In genomic region chr3:63966007-63966406, GRCh38 we compare ENCODE assay signal across 26 cellular contexts. TPM values are rescaled to one million over a fixed set of nuclear protein-coding genes. Genes with fewer than 3 reads are reported as not detected.
A peak's percentile ranks its signal among the peaks of the same experiment; 100 is the strongest.
DNase-seq lines count a peak whose midpoint lies in the region; ATAC-seq and TF ChIP-seq lines count a peak whose summit lies in the region.
"Had no signal": no experiment of that assay in that cellular context is flagged by ENCODE, and none has a peak within 500 bp of the region (broad histone marks: within the 10 kb centered on the region; RNA-seq: fewer than 3 reads in every experiment).

No MANE protein-coding gene starts in this region.

- TF ChIP-seq POLR2A in esophagus muscularis mucosa (IDR thresholded peaks at IDR 0.05; ENCODE audit: low read depth) (no peak), transverse colon (IDR thresholded peaks at IDR 0.05) (no peak)

- WGBS in esophagus muscularis mucosa = 74% methylated on average over 4 of the region's 4 CpGs
- 78 to 87% methylated on average over 4 of the region's 4 CpGs for WGBS in transverse colon (ENCODE audit: low coverage in 1 of 2), 2 donors
- 67 to 83% methylated on average over 4 of the region's 4 CpGs for WGBS in aorta, 2 donors

- peaks cover 75% of the 10 kb centered on the region for H3K4me1 Mint-ChIP-seq in activated CD8-positive, alpha-beta memory T cell treated with anti-CD3 and anti-CD28 coated beads, Interleukin-2, amount 10 ng/mL, durations not matched to agents 7 days and 5 days
- H3K4me1 Mint-ChIP-seq in T-cell = peaks cover 57 to 68% (median 60%) of the 10 kb centered on the region in 3 donors

- CTCF ChIA-PET in activated CD8-positive, alpha-beta memory T cell treated with anti-CD3 and anti-CD28 coated beads, Interleukin-2, amount 10 ng/mL, durations not matched to agents 7 days and 5 days (lab: Charles Lee) = interaction anchor here (1.2 to 2.4 kb wide), 3 partner anchors 27 to 58 kb away, joined by 3 to 15 read pairs (median 4); no protein-coding TSS in a partner anchor
- CTCF ChIA-PET in T-cell (lab: Charles Lee) = interaction anchor here (0.9 to 9.5 kb wide), 6 partner anchors 12 to 57 kb away, joined by 3 to 220 read pairs (median 7); partner anchors contain the start of gene PSMD6 (in 1 of the 2)

- H3K27ac Mint-ChIP-seq in activated CD8-positive, alpha-beta memory T cell treated with anti-CD3 and anti-CD28 coated beads, Interleukin-2, amount 10 ng/mL, durations not matched to agents 7 days and 5 days = peak overlapping the region; percentile 50
- H3K27ac Mint-ChIP-seq in T-cell = peak overlapping the region; percentile 95 to 98

- DNase-seq in activated CD8-positive, alpha-beta memory T cell treated with anti-CD3 and anti-CD28 coated beads, Interleukin-2, amount 10 ng/mL, durations not matched to agents 7 days and 5 days = no peak
- no peak for DNase-seq in activated CD8-positive, alpha-beta memory T cell treated with anti-CD3 and anti-CD28 coated beads, Interleukin-2, amount 50 U/mL, for 4 hours
- DNase-seq in T-cell (no peak), esophagus muscularis mucosa (ENCODE audit: extremely low spot score) (no peak), transverse colon (no peak), amniotic stem cell (lab: John Stamatoyannopoulos, UW) (no peak), aorta (no peak)
- DNase-seq in stimulated activated naive CD4-positive, alpha-beta T cell treated with Interleukin-2 at 50 U/mL for 16 hours (lab: John Stamatoyannopoulos, UW) = no peak
- DNase-seq: activated CD4-positive, alpha-beta T cell treated with anti-CD3 and anti-CD28 coated beads, Interleukin-2, amount 50 U/mL, for 48 hours; activated T-cell treated with anti-CD3 and anti-CD28 coated beads, Interleukin-2, amount 50 U/mL, for 1 hour; heart left ventricle; MM.1S; mucosa of descending colon; NCI-H1694; NCI-H748 treated with DMSO at 0.1 percent for 48 hours; SHP77 treated with DMSO at 0.1 percent for 48 hours; stimulated activated CD4-positive, alpha-beta T cell treated with anti-CD3 and anti-CD28 coated beads, Interleukin-4, amount 100 ng/mL, for 24 hours; stomach had no signal

- H3K4me3 Mint-ChIP-seq in activated CD8-positive, alpha-beta memory T cell treated with anti-CD3 and anti-CD28 coated beads, Interleukin-2, amount 10 ng/mL, durations not matched to agents 7 days and 5 days = no peak overlapping the region
- H3K4me3 Mint-ChIP-seq in T-cell = no peak overlapping the region
- H3K4me3 Mint-ChIP-seq: type B pancreatic cell had no signal

- in situ Hi-C loops in transverse colon (cut with MboI; ENCODE audit: low pct_ligation_motif_present in 1 of 4, low pct_unique_long_range_greater_than_20kb in 1 of 4, low sequenced_read_pairs in 3 of 4) = no loop called here

- H3K4me1 ChIP-seq in esophagus muscularis mucosa = peaks cover 40 to 85% (median 80%) of the 10 kb centered on the region in 4 donors
- H3K4me1 ChIP-seq in transverse colon = peaks cover 36 to 86% (median 67%) of the 10 kb centered on the region in 4 donors
- H3K4me1 ChIP-seq in aorta (ENCODE audit: control insufficient read depth in 1 of 2, insufficient read depth in 2 of 2, low read length in 2 of 2) = peaks cover 8 to 19% of the 10 kb centered on the region in 2 donors

- H3K9me3 Mint-ChIP-seq in activated CD8-positive, alpha-beta memory T cell treated with anti-CD3 and anti-CD28 coated beads, Interleukin-2, amount 10 ng/mL, durations not matched to agents 7 days and 5 days (ENCODE audit: low read depth) = no peaks in the 10 kb centered on the region
- H3K9me3 Mint-ChIP-seq in T-cell = no peaks in the 10 kb centered on the region
- H3K9me3 Mint-ChIP-seq: IgD-negative memory B cell, type B pancreatic cell had no signal

- H3K27me3 ChIP-seq in esophagus muscularis mucosa = no peaks in the 10 kb centered on the region
- no peaks in the 10 kb centered on the region for H3K27me3 ChIP-seq in transverse colon
- no peaks in the 10 kb centered on the region for H3K27me3 ChIP-seq in aorta (ENCODE audit: control insufficient read depth in 1 of 2, insufficient read depth in 2 of 2, low read length in 1 of 2)
- H3K27me3 ChIP-seq: breast epithelium, heart left ventricle, neutrophil, stomach had no signal

- H3K9me3 ChIP-seq in esophagus muscularis mucosa = no peaks in the 10 kb centered on the region
- no peaks in the 10 kb centered on the region for H3K9me3 ChIP-seq in transverse colon
- H3K9me3 ChIP-seq in aorta (ENCODE audit: control insufficient read depth, low read length) = no peaks in the 10 kb centered on the region
- H3K9me3 ChIP-seq: breast epithelium, heart left ventricle, mucosa of descending colon, neutrophil, stomach had no signal

- H3K4me3 ChIP-seq in esophagus muscularis mucosa (no peak overlapping the region), transverse colon (no peak overlapping the region), aorta (ENCODE audit: low read length in 2 of 2) (no peak overlapping the region)
- H3K4me3 ChIP-seq: breast epithelium, coronary artery, heart left ventricle, mucosa of descending colon, stomach had no signal

- H3K27ac ChIP-seq in esophagus muscularis mucosa (replicated peaks in 1 of 4) = peak overlapping the region in 3 of 4 donors; percentile 11 to 74 (median 69)
- H3K27ac ChIP-seq in transverse colon = peak overlapping the region; percentile 82 to 92 (median 92)
- no peak overlapping the region for H3K27ac ChIP-seq in aorta (ENCODE audit: low read depth in 1 of 2, low read length in 2 of 2)
- H3K27ac ChIP-seq: coronary artery had no signal

- peaks cover 12% of the 10 kb centered on the region for H3K36me3 Mint-ChIP-seq in activated CD8-positive, alpha-beta memory T cell treated with anti-CD3 and anti-CD28 coated beads, Interleukin-2, amount 10 ng/mL, durations not matched to agents 7 days and 5 days
- H3K36me3 Mint-ChIP-seq in T-cell = peaks cover 4% of the 10 kb centered on the region
- H3K36me3 Mint-ChIP-seq: IgD-negative memory B cell, type B pancreatic cell had no signal

- no peak for ATAC-seq in activated CD8-positive, alpha-beta memory T cell treated with anti-CD3 and anti-CD28 coated beads, Interleukin-2, amount 10 ng/mL, durations not matched to agents 7 days and 5 days
- ATAC-seq in T-cell (replicated peaks in 1 of 4) (no peak), aorta (ENCODE audit: low FRiP score) (no peak)
- ATAC-seq: heart left ventricle, left lobe of liver, mucosa of descending colon had no signal

- no peak for TF ChIP-seq CTCF in esophagus muscularis mucosa (IDR thresholded peaks at IDR 0.05)
- TF ChIP-seq CTCF in transverse colon (IDR thresholded peaks at IDR 0.05) = no peak

- POLR2A ChIA-PET in T-cell (lab: Charles Lee) = interaction anchor here (0.5 to 4.4 kb wide), 7 partner anchors 12 to 55 kb away, joined by 3 to 119 read pairs (median 5); no protein-coding TSS in a partner anchor

- H3K27me3 Mint-ChIP-seq in activated CD8-positive, alpha-beta memory T cell treated with anti-CD3 and anti-CD28 coated beads, Interleukin-2, amount 10 ng/mL, durations not matched to agents 7 days and 5 days = no peaks in the 10 kb centered on the region
- H3K27me3 Mint-ChIP-seq in T-cell = no peaks in the 10 kb centered on the region
- H3K27me3 Mint-ChIP-seq: IgD-negative memory B cell, type B pancreatic cell had no signal

- H3K36me3 ChIP-seq in esophagus muscularis mucosa (no peaks in the 10 kb centered on the region), transverse colon (no peaks in the 10 kb centered on the region), aorta (ENCODE audit: control insufficient read depth in 1 of 2, insufficient read depth in 2 of 2, low read length in 1 of 2) (no peaks in the 10 kb centered on the region)
- H3K36me3 ChIP-seq: breast epithelium, heart left ventricle, neutrophil, stomach had no signal

- TF ChIP-seq EP300 in esophagus muscularis mucosa (IDR thresholded peaks at IDR 0.05) (no peak), transverse colon (IDR thresholded peaks at IDR 0.05; ENCODE audit: low read depth) (no peak)

- intact Hi-C loops in esophagus muscularis mucosa (cut with DNase I) (no loop called here), transverse colon (cut with DNase I; ENCODE audit: low total_unique reads) (no loop called here), aorta (cut with DNase I) (no loop called here)

RNA-seq across cellular contexts. Expression of gene SCAANT1, which starts 53.8 kb away (rescaled TPM):
- 1 to 10 TPM in 1 of 2 experiments, not detected in 1; 1.3 TPM for total RNA-seq in activated CD8-positive, alpha-beta memory T cell treated with anti-CD3 and anti-CD28 coated beads, Interleukin-2, amount 10 ng/mL, durations not matched to agents 7 days and 5 days
- total RNA-seq in T-cell = 1 to 10 TPM in 1 of 5 donors, not detected in 4; 5.7 TPM
- total RNA-seq in esophagus muscularis mucosa = not detected
- not detected for total RNA-seq in transverse colon
- not detected for total RNA-seq in aorta
- polyA plus RNA-seq in aorta = not detected
- total RNA-seq: breast epithelium, endothelial cell of umbilical vein, heart left ventricle, left lobe of liver, mucosa of descending colon, stomach had no signal
- polyA plus RNA-seq: BJ, endothelial cell of umbilical vein, heart left ventricle, IgD-negative memory B cell, stomach had no signal

RNA-seq across cellular contexts. Expression of gene PSMD6, which starts 57.3 kb away (rescaled TPM):
- total RNA-seq in activated CD8-positive, alpha-beta memory T cell treated with anti-CD3 and anti-CD28 coated beads, Interleukin-2, amount 10 ng/mL, durations not matched to agents 7 days and 5 days = 10 to 100 TPM; 68.0 to 94.9 TPM
- 10 to 100 TPM; 60.2 to 95.4 (median 73.2) TPM for total RNA-seq in T-cell
- total RNA-seq in esophagus muscularis mucosa = 10 to 100 TPM; 64.5 to 78.2 (median 70.7) TPM
- total RNA-seq in transverse colon = 10 to 100 TPM; 18.3 to 66.6 (median 47.8) TPM
- total RNA-seq in aorta = 10 to 100 TPM; 47.5 to 52.9 TPM
- polyA plus RNA-seq in aorta = 10 to 100 TPM; 52.3 to 52.5 TPM

Comparison
In these comparisons a context has a peak if more than half of its experiments do, and no peak if none do; other contexts are left out.
1. H3K27ac ChIP-seq: peak in esophagus muscularis mucosa (3 of 4) and transverse colon (4 of 4); none in aorta (0 of 2).